ENCODE assay signal across 20 cellular contexts in genomic region chr11:56782167-56782847, GRCh38. TPM values are rescaled to one million over a fixed set of nuclear protein-coding genes. Genes with fewer than 3 reads are reported as not detected.
DNase-seq lines count a peak whose midpoint lies in the region; ATAC-seq, FAIRE-seq and TF ChIP-seq lines count a peak whose summit lies in the region.
"Had no signal": no experiment of that assay in that cellular context is flagged by ENCODE, and none has a peak within 500 bp of the region (broad histone marks: within the 10 kb centered on the region; RNA-seq: fewer than 3 reads in every experiment).

No MANE protein-coding gene starts in this region.

- intact Hi-C loops in head of caudate nucleus (cut with DNase I), result loop anchor here (10.0 kb wide), 1 partner anchor 158 kb away; no protein-coding TSS in a partner anchor

- H2AFZ ChIP-seq in Karpas-422 (ENCODE audit: low read length), result no peak overlapping the region

- DNase-seq in GM12892 (ENCODE audit: insufficient read length) (no peak), Karpas-422 (peak; percentile 43), ACHN (no peak), SK-N-DZ (ENCODE audit: low spot score) (no peak), head of caudate nucleus (no peak)
- no peak for DNase-seq in stimulated activated CD4-positive, alpha-beta T cell treated with anti-CD3 and anti-CD28 coated beads, Interleukin-15, amount 100 ng/mL, for 24 hours
- DNase-seq: activated CD4-positive, alpha-beta T cell treated with anti-CD3 and anti-CD28 coated beads, Interleukin-2, amount 10 ng/mL, durations not matched to agents 7 days and 5 days; activated T-cell treated with anti-CD3 and anti-CD28 coated beads, Interleukin-2, amount 50 U/mL, for 48 hours; amygdala; left lung; naive B cell; NCI-H1048; NCI-H345; upper lobe of right lung had no signal

- peak; percentile 74 for ATAC-seq in GM19463 (IDR thresholded peaks at IDR 0.05; ENCODE audit: unreplicated experiment)
- peak; percentile 55 for ATAC-seq in HG02970 (IDR thresholded peaks at IDR 0.05; ENCODE audit: low FRiP score, unreplicated experiment)
- ATAC-seq: esophagus mucosa, left lung, upper lobe of right lung had no signal

- FAIRE-seq in GM12892 (lab: Jason Lieb, UNC), result peak; percentile 54
- FAIRE-seq: G401.6, HTR-8/SVneo had no signal

- H3K4me1 ChIP-seq in Karpas-422 (ENCODE audit: low read length), result no peaks in the 10 kb centered on the region; the same call in 1 of the 2 replicates
- H3K4me1 ChIP-seq: left lung, upper lobe of right lung had no signal

- in situ Hi-C loops in ACHN (cut with HindIII; ENCODE audit: low pct_ligation_motif_present, low pct_unique_long_range_greater_than_20kb, low sequenced_read_pairs), result no loop called here

- no peak overlapping the region for H3K27ac ChIP-seq in Karpas-422 (ENCODE audit: low read length)
- H3K27ac ChIP-seq: left lung, upper lobe of right lung had no signal

- H3K27me3 ChIP-seq in Karpas-422 (ENCODE audit: low read length), result no peaks in the 10 kb centered on the region
- H3K27me3 ChIP-seq: left lung, upper lobe of right lung had no signal

- H3K79me2 ChIP-seq in Karpas-422 (ENCODE audit: low read length), result no peaks in the 10 kb centered on the region

- H3K36me3 ChIP-seq in Karpas-422 (ENCODE audit: insufficient read depth, low read length), result no peaks in the 10 kb centered on the region
- H3K36me3 ChIP-seq: left lung, upper lobe of right lung had no signal

- no peaks in the 10 kb centered on the region for H4K20me1 ChIP-seq in Karpas-422 (ENCODE audit: insufficient read depth, low read depth, low read length)

- no peaks in the 10 kb centered on the region for H3K9me3 ChIP-seq in Karpas-422 (ENCODE audit: low read length)
- H3K9me3 ChIP-seq: left lung, upper lobe of right lung had no signal

- no peak overlapping the region for H3K9ac ChIP-seq in Karpas-422 (ENCODE audit: low read length)

- no peak for TF ChIP-seq POLR2A in GM12892 (IDR thresholded peaks at IDR 0.05; ENCODE audit: low read depth, low read length)

- H3K4me2 ChIP-seq in Karpas-422 (ENCODE audit: low read depth, low read length, poor library complexity, severe bottlenecking), result no peak overlapping the region

- H3K9me2 ChIP-seq in Karpas-422 (replicated peaks; ENCODE audit: insufficient read depth, low read length), result no peaks in the 10 kb centered on the region

- no peak overlapping the region for H3K4me3 ChIP-seq in Karpas-422 (ENCODE audit: low read length)
- H3K4me3 ChIP-seq: left lung, upper lobe of right lung had no signal

RNA-seq across cellular contexts. Expression of gene OR9G4, which starts 33.8 kb away (rescaled TPM):
- not detected for polyA plus RNA-seq in GM12892 (2012; ENCODE audit: missing spikeins)
- not detected in 2 replicates for total RNA-seq in Karpas-422 (2014; rRNA removed; shearing (Covaris generic); ENCODE audit: low replicate concordance)
- not detected in 2 replicates for polyA plus RNA-seq in SK-N-DZ (2014; cell fraction: cytosol; rRNA removed)
- not detected in 2 replicates for polyA plus RNA-seq in SK-N-DZ (2014; cell fraction: nucleus; rRNA removed)
- total RNA-seq: activated CD4-positive, alpha-beta T cell treated with anti-CD3 and anti-CD28 coated beads, Interleukin-2, amount 10 ng/mL, durations not matched to agents 7 days and 5 days; esophagus mucosa; left lung; pulmonary artery endothelial cell; upper lobe of right lung had no signal
